10 cellular contexts compared by ENCODE assay signal in the genomic region with DNA sequence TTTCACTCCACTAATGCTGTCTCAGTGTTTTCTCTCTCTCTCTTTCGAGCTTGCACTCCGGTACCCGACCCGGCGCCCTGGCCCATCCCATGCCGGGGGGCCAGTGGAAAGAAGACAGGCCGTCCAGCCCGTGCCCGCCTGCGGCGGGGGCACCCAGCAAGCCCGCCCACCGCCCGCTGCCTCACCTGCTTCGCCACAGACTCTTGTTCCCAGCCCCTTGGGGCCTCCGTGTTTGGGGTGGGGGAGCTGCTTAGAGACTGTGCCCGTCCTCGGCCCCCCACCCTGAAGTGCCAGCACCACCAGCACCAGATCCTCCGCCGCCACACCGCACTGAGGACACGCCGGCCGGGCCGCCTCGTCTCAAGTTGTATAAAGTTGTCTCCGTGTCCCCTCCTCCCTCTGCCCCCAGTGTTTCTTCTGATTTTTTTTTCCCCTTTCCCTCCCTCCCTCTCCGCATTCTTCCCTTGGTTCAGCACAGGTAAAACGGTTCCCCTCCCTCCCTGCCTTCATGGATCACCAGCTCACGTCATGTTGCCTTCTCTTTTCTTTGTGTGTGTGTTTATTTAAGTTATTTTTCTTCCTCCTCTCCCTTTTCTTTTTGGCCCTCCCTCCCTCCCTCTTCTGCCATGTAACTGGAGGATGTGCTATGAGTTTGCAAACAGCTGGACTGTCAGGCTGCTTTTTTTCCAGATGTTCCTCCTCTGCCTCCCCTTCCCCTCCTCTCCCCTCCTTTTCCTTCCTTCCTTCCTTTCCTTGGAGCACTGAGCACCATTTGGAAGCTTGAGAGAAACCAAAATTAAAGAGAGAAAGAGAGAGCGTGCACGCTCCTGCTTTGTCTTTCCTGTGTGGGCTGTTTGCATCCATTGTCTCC. TPM values are rescaled to one million over a fixed set of nuclear protein-coding genes. Genes with fewer than 3 reads are reported as not detected.
DNase-seq lines count a peak whose midpoint lies in the region; ATAC-seq and TF ChIP-seq lines count a peak whose summit lies in the region.
"Had no signal": no experiment of that assay in that cellular context is flagged by ENCODE, and none has a peak within 500 bp of the region (broad histone marks: within the 10 kb centered on the region; RNA-seq: fewer than 3 reads in every experiment).

No MANE protein-coding gene starts in this region.

- H3K4me1 Mint-ChIP-seq in IgD-negative memory B cell (peaks cover 10 to 13% (median 12%) of the 10 kb centered on the region in 3 donors), nephron progenitor cell (peaks cover 32% of the 10 kb centered on the region)
- peaks cover 48% of the 10 kb centered on the region for H3K4me1 Mint-ChIP-seq in central memory CD8-positive, alpha-beta T cell

- no peak for TF ChIP-seq CTCF in C4-2B (conservative IDR thresholded peaks at IDR 0.05)
- no peak for TF ChIP-seq CTCF in nephron progenitor cell (IDR thresholded peaks at IDR 0.05)
- TF ChIP-seq CTCF in GM10266 (IDR thresholded peaks at IDR 0.05; ENCODE audit: control insufficient read depth, insufficient read depth, low read depth, missing control alignments), result no peak
- TF ChIP-seq CTCF in dorsolateral prefrontal cortex (IDR thresholded peaks at IDR 0.05 in 54 of 56, conservative IDR thresholded peaks at IDR 0.05 in 2 of 56; ENCODE audit: low read depth in 1 of 56, partially characterized antibody in 56 of 56), result no peak

- peak overlapping the region in 3 of 4 donors; percentile 39 to 72 (median 60) for H3K4me3 Mint-ChIP-seq in IgD-negative memory B cell
- peak overlapping the region; percentile 86 for H3K4me3 Mint-ChIP-seq in central memory CD8-positive, alpha-beta T cell
- peak overlapping the region; percentile 61 for H3K4me3 Mint-ChIP-seq in nephron progenitor cell

- H3K27ac ChIP-seq in C4-2B (peak overlapping the region; percentile 100), dorsolateral prefrontal cortex (peak overlapping the region in 9 of 59 donors; percentile 91 to 97 (median 95))

- ATAC-seq in central memory CD8-positive, alpha-beta T cell (replicated peaks; ENCODE audit: extremely low read depth, poor library complexity, severe bottlenecking), result no peak
- ATAC-seq in HG03565 (IDR thresholded peaks at IDR 0.05; ENCODE audit: unreplicated experiment), result no peak

- DNase-seq in central memory CD8-positive, alpha-beta T cell (ENCODE audit: low spot score in 2 of 2), result no peak
- no peak for DNase-seq in nephron progenitor cell
- DNase-seq in erythroblast (lab: John Stamatoyannopoulos, UW), result no peak
- DNase-seq in GM10266 (ENCODE audit: extremely low spot score), result no peak
- no peak for DNase-seq in dorsolateral prefrontal cortex
- DNase-seq: thyroid gland had no signal

- peak overlapping the region in 1 of 59 donors; percentile 10 for H3K4me3 ChIP-seq in dorsolateral prefrontal cortex

- H3K27ac Mint-ChIP-seq in IgD-negative memory B cell, result peak overlapping the region; percentile 46 to 59 (median 51)
- H3K27ac Mint-ChIP-seq in central memory CD8-positive, alpha-beta T cell (ENCODE audit: low read depth), result peak overlapping the region; percentile 42
- peak overlapping the region; percentile 91 for H3K27ac Mint-ChIP-seq in nephron progenitor cell

- no peak for TF ChIP-seq POLR2A in erythroblast (IDR thresholded peaks at IDR 0.05; ENCODE audit: low read length)

- peaks cover 3% of the 10 kb centered on the region for H3K36me3 Mint-ChIP-seq in IgD-negative memory B cell
- H3K36me3 Mint-ChIP-seq in central memory CD8-positive, alpha-beta T cell (ENCODE audit: insufficient read depth), result peaks cover 64% of the 10 kb centered on the region
- peaks cover 25% of the 10 kb centered on the region for H3K36me3 Mint-ChIP-seq in nephron progenitor cell (ENCODE audit: low read depth)

- H3K27me3 ChIP-seq in dorsolateral prefrontal cortex, result no peaks in the 10 kb centered on the region
- H3K27me3 ChIP-seq: thyroid gland had no signal

- no peaks in the 10 kb centered on the region for H3K27me3 Mint-ChIP-seq in IgD-negative memory B cell
- H3K27me3 Mint-ChIP-seq in central memory CD8-positive, alpha-beta T cell, result no peaks in the 10 kb centered on the region
- peaks cover 23% of the 10 kb centered on the region for H3K27me3 Mint-ChIP-seq in nephron progenitor cell (ENCODE audit: low read depth, poor library complexity)

- H3K9me3 Mint-ChIP-seq in IgD-negative memory B cell, result no peaks in the 10 kb centered on the region
- H3K9me3 Mint-ChIP-seq in central memory CD8-positive, alpha-beta T cell, result no peaks in the 10 kb centered on the region
- peaks cover 4% of the 10 kb centered on the region for H3K9me3 Mint-ChIP-seq in nephron progenitor cell

- intact Hi-C loops in dorsolateral prefrontal cortex (cut with DNase I), result loop anchor here in 1 of 2 donors (2.0 kb wide), 1 partner anchor 13 kb away; a partner anchor contains a TSS

RNA-seq across cellular contexts. Expression of a gene that starts 2.1 kb away (rescaled TPM):
- not detected for polyA plus RNA-seq in IgD-negative memory B cell
- 1 to 10 TPM in 119 of 120 experiments, under 1 TPM in 1; 0.94 to 5.4 (median 3.1) TPM for total RNA-seq in dorsolateral prefrontal cortex

RNA-seq across cellular contexts. Expression of a gene that starts 11.7 kb away (rescaled TPM):
- not detected for polyA plus RNA-seq in IgD-negative memory B cell
- 10 to 100 TPM in 2 of 120 experiments, 1 to 10 TPM in 116, under 1 TPM in 2; 0.66 to 11.0 (median 3.4) TPM for total RNA-seq in dorsolateral prefrontal cortex

RNA-seq across cellular contexts. Expression of a gene that starts 12.4 kb away (rescaled TPM):
- polyA plus RNA-seq in IgD-negative memory B cell, result 11.4 TPM
- total RNA-seq in dorsolateral prefrontal cortex, result 100 to 1,000 TPM; 122 to 322 (median 204) TPM

RNA-seq across cellular contexts. Expression of a gene that starts 41.2 kb away (rescaled TPM):
- 0.99 TPM for polyA plus RNA-seq in IgD-negative memory B cell
- 1 to 10 TPM in 26 of 120 experiments, under 1 TPM in 5, not detected in 89; 0.62 to 2.7 (median 1.3) TPM for total RNA-seq in dorsolateral prefrontal cortex
- total RNA-seq: skeletal muscle tissue, thyroid gland had no signal

RNA-seq across cellular contexts. Expression of a gene that starts 46.2 kb away (rescaled TPM):
- 0.16 TPM for polyA plus RNA-seq in IgD-negative memory B cell
- 100 to 1,000 TPM; 150 to 805 (median 333) TPM for total RNA-seq in dorsolateral prefrontal cortex
